Comparison of ENCODE assay signal across 11 cellular contexts in the genomic region with DNA sequence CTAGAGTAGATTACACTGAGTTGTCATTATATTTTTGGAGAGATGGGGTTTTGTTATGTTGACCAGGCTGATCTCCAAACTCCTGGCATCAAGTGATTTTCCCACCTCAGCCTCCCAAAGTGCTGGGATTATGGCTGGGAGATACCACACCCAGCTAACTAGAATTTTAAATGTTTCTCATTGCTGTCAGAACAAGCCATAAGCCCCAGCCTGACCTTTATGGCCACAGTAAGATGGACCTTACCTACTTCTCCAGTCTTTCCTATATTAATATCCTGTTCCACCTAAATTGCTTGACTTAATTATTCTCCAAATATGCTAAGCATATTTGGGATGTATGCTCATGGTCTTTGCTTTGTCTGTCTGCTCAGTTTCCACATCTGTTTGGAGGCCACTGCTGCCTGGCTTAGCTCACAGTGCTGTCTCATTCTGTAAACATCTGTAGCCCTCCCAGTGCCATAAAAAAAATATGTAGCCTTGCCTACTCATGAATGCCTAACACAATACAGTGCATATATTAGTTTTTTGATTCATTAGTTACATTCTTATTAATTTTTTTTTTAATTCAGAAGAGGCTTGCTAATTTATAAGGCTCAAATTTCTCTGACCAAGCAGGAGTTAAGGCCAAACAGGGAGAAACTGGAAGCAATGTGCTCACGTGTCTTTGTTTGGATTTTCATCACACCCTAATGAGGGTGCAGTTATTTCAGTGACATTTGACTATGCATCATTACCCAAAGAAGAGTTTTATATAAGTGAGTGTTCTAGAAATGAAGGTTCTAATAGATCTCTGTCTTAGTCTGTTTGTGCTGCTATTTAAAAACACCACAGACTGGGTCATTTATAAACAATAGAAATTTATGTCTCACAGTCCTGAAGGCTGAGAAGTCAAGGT. TPM values are rescaled to one million over a fixed set of nuclear protein-coding genes. Genes with fewer than 3 reads are reported as not detected.
DNase-seq lines count a peak whose midpoint lies in the region; ATAC-seq and TF ChIP-seq lines count a peak whose summit lies in the region.
"Had no signal": no experiment of that assay in that cellular context is flagged by ENCODE, and none has a peak within 500 bp of the region (broad histone marks: within the 10 kb centered on the region; RNA-seq: fewer than 3 reads in every experiment).

No MANE protein-coding gene starts in this region.

- H4K91ac ChIP-seq in IMR-90 (ENCODE audit: insufficient read depth, low read depth, low read length): no peak overlapping the region

- H2BK120ac ChIP-seq in IMR-90 (ENCODE audit: low read depth, low read length): peak overlapping the region; percentile 38; the same call in 1 of the 2 replicates

- H3K79me1 ChIP-seq in IMR-90 (ENCODE audit: low read depth in 1 of 2, low read length in 2 of 2): no peaks in the 10 kb centered on the region

- peak overlapping the region; percentile 29 for H2BK5ac ChIP-seq in IMR-90 (ENCODE audit: low read depth, low read length, poor library complexity, severe bottlenecking)

- peaks cover 0 to 6% (median 5%) of the 10 kb centered on the region in 7 donors for H3K9me3 Mint-ChIP-seq in CD4-positive, CD25-positive, alpha-beta regulatory T cell
- H3K9me3 Mint-ChIP-seq in nephron progenitor cell: peaks cover 5% of the 10 kb centered on the region

- no peaks in the 10 kb centered on the region for H3K27me3 Mint-ChIP-seq in CD4-positive, CD25-positive, alpha-beta regulatory T cell
- H3K27me3 Mint-ChIP-seq in nephron progenitor cell (ENCODE audit: low read depth, poor library complexity): no peaks in the 10 kb centered on the region

- no peak for ATAC-seq in CD4-positive, CD25-positive, alpha-beta regulatory T cell (ENCODE audit: low read depth in 2 of 2)
- ATAC-seq in IMR-90 (ENCODE audit: low read depth): peak; percentile 97
- no peak for ATAC-seq in GM21367 (IDR thresholded peaks at IDR 0.05; ENCODE audit: unreplicated experiment)
- no peak for ATAC-seq in GM19455 (IDR thresholded peaks at IDR 0.05; ENCODE audit: unreplicated experiment)
- ATAC-seq: left lobe of liver had no signal

- no peak overlapping the region for H4K5ac ChIP-seq in IMR-90 (ENCODE audit: low read depth, low read length)

- TF ChIP-seq RAD21 in IMR-90 (IDR thresholded peaks at IDR 0.05; ENCODE audit: low read length): no peak

- peaks cover 14 to 47% (median 25%) of the 10 kb centered on the region in 4 donors for H3K4me1 Mint-ChIP-seq in CD4-positive, CD25-positive, alpha-beta regulatory T cell
- H3K4me1 Mint-ChIP-seq in nephron progenitor cell: peaks cover 15% of the 10 kb centered on the region

- no peak overlapping the region for H3K27ac ChIP-seq in CD4-positive, CD25-positive, alpha-beta regulatory T cell (ENCODE audit: insufficient read depth, low read length, poor library complexity, severe bottlenecking)
- H3K27ac ChIP-seq in IMR-90 (ENCODE audit: insufficient read depth, low read length) (no peak overlapping the region; the same call in 1 of the 2 replicates), esophagus muscularis mucosa (replicated peaks in 1 of 4) (peak overlapping the region; percentile 29 to 66 (median 46))

- H3K4me3 Mint-ChIP-seq in CD4-positive, CD25-positive, alpha-beta regulatory T cell: peak overlapping the region in 1 of 4 donors; percentile 22
- no peak overlapping the region for H3K4me3 Mint-ChIP-seq in nephron progenitor cell

- H3K9me1 ChIP-seq in IMR-90 (ENCODE audit: insufficient read depth, low read length): no peaks in the 10 kb centered on the region; the same call in 1 of the 2 replicates

- TF ChIP-seq EP300 in esophagus muscularis mucosa (IDR thresholded peaks at IDR 0.05): no peak

- H3K18ac ChIP-seq in IMR-90 (ENCODE audit: low read depth, low read length): no peak overlapping the region

- no peaks in the 10 kb centered on the region for H3K27me3 ChIP-seq in CD4-positive, CD25-positive, alpha-beta regulatory T cell (ENCODE audit: control insufficient read depth, insufficient read depth, low read length)
- H3K27me3 ChIP-seq in IMR-90 (ENCODE audit: control insufficient read depth, insufficient read depth, low read length) (no peaks in the 10 kb centered on the region), esophagus muscularis mucosa (no peaks in the 10 kb centered on the region)

- peak overlapping the region; percentile 42; the same call in 1 of the 2 replicates for H3K4me2 ChIP-seq in IMR-90 (ENCODE audit: low read depth, low read length)

- in situ Hi-C loops in IMR-90 (cut with MboI; ENCODE audit: low sequenced_read_pairs): no loop called here

- H2AFZ ChIP-seq in IMR-90 (replicated peaks; ENCODE audit: low read length, poor library complexity): no peak overlapping the region

- no peak overlapping the region for H2BK15ac ChIP-seq in IMR-90 (ENCODE audit: low read depth, low read length)

- no peak overlapping the region for H3K4me3 ChIP-seq in CD4-positive, CD25-positive, alpha-beta regulatory T cell (ENCODE audit: low read depth, low read length)
- H3K4me3 ChIP-seq in IMR-90 (ENCODE audit: insufficient read depth, low read depth, low read length) (no peak overlapping the region), esophagus muscularis mucosa (no peak overlapping the region)

- peaks cover 2% of the 10 kb centered on the region for H3K36me3 ChIP-seq in CD4-positive, CD25-positive, alpha-beta regulatory T cell (ENCODE audit: control insufficient read depth, insufficient read depth, low read length)
- H3K36me3 ChIP-seq in IMR-90 (ENCODE audit: control insufficient read depth, insufficient read depth, low read length): 0 out of 2 replicates have a peak, but pooled peaks cover 2% of the 10 kb centered on the region
- H3K36me3 ChIP-seq in esophagus muscularis mucosa: no peaks in the 10 kb centered on the region

- H2AK9ac ChIP-seq in IMR-90 (replicated peaks; ENCODE audit: low read depth, low read length, poor library complexity): no peak overlapping the region

- H3K14ac ChIP-seq in IMR-90 (replicated peaks; ENCODE audit: low read depth, low read length): peak overlapping the region; percentile 50; the same call in 1 of the 2 replicates

- no peak for TF ChIP-seq CTCF in IMR-90 (conservative IDR thresholded peaks at IDR 0.05; ENCODE audit: low read depth, low read length)
- no peak for TF ChIP-seq CTCF in esophagus muscularis mucosa (IDR thresholded peaks at IDR 0.05)
- TF ChIP-seq CTCF in nephron progenitor cell (IDR thresholded peaks at IDR 0.05): no peak

- no peak overlapping the region for H3K56ac ChIP-seq in IMR-90 (ENCODE audit: extremely low read depth, insufficient read depth, low read length)

- peak overlapping the region in 1 of 2 experiments; percentile 16; a peak in 1 of 4 replicates for H4K8ac ChIP-seq in IMR-90 (ENCODE audit: low read depth in 2 of 2, low read length in 2 of 2)

- dilution Hi-C loops in IMR-90 (cut with HindIII; ENCODE audit: low sequenced_read_pairs, unreplicated experiment): no loop called here

- peaks cover 7 to 9% of the 10 kb centered on the region in 2 experiments for H3K9me3 ChIP-seq in CD4-positive, CD25-positive, alpha-beta regulatory T cell (ENCODE audit: control insufficient read depth in 2 of 2, low read length in 2 of 2)
- H3K9me3 ChIP-seq in IMR-90 (ENCODE audit: control insufficient read depth, insufficient read depth, low read length) (peaks cover 3% of the 10 kb centered on the region), esophagus muscularis mucosa (peaks cover 0 to 8% (median 0%) of the 10 kb centered on the region in 4 donors)

- WGBS in IMR-90 (ENCODE audit: extremely low coverage in 2 of 2, insufficient read length in 1 of 2), 2 experiments: no CpG with 5 or more reads among the region's 1 CpG
- 43% methylated on average over 1 of the region's 1 CpG for WGBS in esophagus muscularis mucosa

- H4K20me1 ChIP-seq in IMR-90 (ENCODE audit: insufficient read depth, low read length): no peaks in the 10 kb centered on the region

- POLR2A ChIA-PET in IMR-90 (lab: Charles Lee; ENCODE audit: unreplicated experiment): no interaction called here

- H3K36me3 Mint-ChIP-seq in CD4-positive, CD25-positive, alpha-beta regulatory T cell: peaks cover 20% of the 10 kb centered on the region
- peaks cover 21% of the 10 kb centered on the region for H3K36me3 Mint-ChIP-seq in nephron progenitor cell (ENCODE audit: low read depth)

- H3K4ac ChIP-seq in IMR-90 (ENCODE audit: low read depth, low read length): peak overlapping the region; percentile 8; the same call in 1 of the 2 replicates

- TF ChIP-seq POLR2A in IMR-90 (IDR thresholded peaks at IDR 0.05; ENCODE audit: low read depth, low read length): no peak
- no peak for TF ChIP-seq POLR2A in esophagus muscularis mucosa (IDR thresholded peaks at IDR 0.05; ENCODE audit: low read depth)

- no TSS peak for BruUV-seq in IMR-90 (replicated peaks; lab: Mats Ljungman, UMichigan)

- H3K9ac ChIP-seq in IMR-90 (ENCODE audit: low read depth, low read length): no peak overlapping the region

- CTCF ChIA-PET in IMR-90 (lab: Yijun Ruan, JAX): interaction anchor here (1.3 kb wide), 1 partner anchor 33 kb away, joined by 3 read pairs; no protein-coding TSS in a partner anchor

- peaks cover 24% of the 10 kb centered on the region for H3K4me1 ChIP-seq in CD4-positive, CD25-positive, alpha-beta regulatory T cell (ENCODE audit: control insufficient read depth, insufficient read depth, low read length, poor library complexity, severe bottlenecking)
- H3K4me1 ChIP-seq in IMR-90 (ENCODE audit: control insufficient read depth, insufficient read depth, low read length) (peaks cover 4% of the 10 kb centered on the region; the same call in 1 of the 2 replicates), esophagus muscularis mucosa (peaks cover 8 to 23% (median 19%) of the 10 kb centered on the region in 4 donors)

- intact Hi-C loops in IMR-90 (cut with micrococcal nuclease) (no loop called here), esophagus muscularis mucosa (cut with DNase I) (no loop called here)

- peak overlapping the region in 2 of 3 donors; percentile 79 to 94 for H3K27ac Mint-ChIP-seq in CD4-positive, CD25-positive, alpha-beta regulatory T cell
- peak overlapping the region; percentile 7 for H3K27ac Mint-ChIP-seq in nephron progenitor cell

- DNase-seq in CD4-positive, CD25-positive, alpha-beta regulatory T cell: no peak
- DNase-seq in IMR-90: peak; percentile 88
- DNase-seq in esophagus muscularis mucosa (ENCODE audit: extremely low spot score): no peak
- DNase-seq in nephron progenitor cell: no peak
- DNase-seq in GM19238 (ENCODE audit: insufficient read length, low spot score): no peak
- no peak for DNase-seq in COR-L47 (lab: John Stamatoyannopoulos, UW)
- DNase-seq: activated CD4-positive, CD25-positive, alpha-beta regulatory T cell; NCI-H526 treated with DMSO at 0.1 percent for 48 hours had no signal

- peak overlapping the region; percentile 13; the same call in 1 of the 2 replicates for H2BK20ac ChIP-seq in IMR-90 (ENCODE audit: low read depth, low read length)

- peak overlapping the region; percentile 82; the same call in 1 of the 2 replicates for H2AK5ac ChIP-seq in IMR-90 (ENCODE audit: low read depth, low read length)

- H3K23ac ChIP-seq in IMR-90 (ENCODE audit: low read depth, low read length): no peak overlapping the region

RNA-seq across cellular contexts. Expression of a gene that starts 45.3 kb away (rescaled TPM):
- 114 TPM for total RNA-seq in CD4-positive, CD25-positive, alpha-beta regulatory T cell
- polyA plus RNA-seq in CD4-positive, CD25-positive, alpha-beta regulatory T cell: 1 to 10 TPM; 5.8 to 8.2 (median 6.4) TPM
- total RNA-seq in IMR-90 (2012; rRNA removed) (58.9 and 61.3 TPM in 2 replicates), esophagus muscularis mucosa (10 to 100 TPM; 47.5 to 65.8 (median 48.3) TPM)
- polyA plus RNA-seq in IMR-90 (2012; rRNA removed): 20.3 and 28.2 TPM in 2 replicates
- 5.0 and 6.3 TPM in 2 replicates for polyA plus RNA-seq in IMR-90 (2012; cell fraction: cytosol; rRNA removed)
- polyA plus RNA-seq in IMR-90 (2012; cell fraction: nucleus; rRNA removed; ENCODE audit: low replicate concordance): 7.8 and 73.3 TPM in 2 replicates

Comparison
In these comparisons a context has a peak if more than half of its experiments do, and no peak if none do; other contexts are left out.
1. H3K27ac ChIP-seq: peak in esophagus muscularis mucosa (4 of 4); none in CD4-positive, CD25-positive, alpha-beta regulatory T cell (single experiment) and IMR-90 (single experiment).